ENCODE assay signal across 11 cellular contexts in genomic region chr4:43763029-43763610, GRCh38.
A peak's percentile ranks its signal among the peaks of the same experiment; 100 is the strongest.
DNase-seq lines count a peak whose midpoint lies in the region; ATAC-seq and TF ChIP-seq lines count a peak whose summit lies in the region.
"Had no signal": no experiment of that assay in that cellular context is flagged by ENCODE, and none has a peak within 500 bp of the region (broad histone marks: within the 10 kb centered on the region; RNA-seq: fewer than 3 reads in every experiment).

No MANE protein-coding gene starts in this region.

- DNase-seq in Caki2 (ENCODE audit: low read depth) (peak; percentile 8), WERI-Rb-1 (peak; percentile 68), lower lobe of right lung (no peak), vagina (ENCODE audit: extremely low spot score in 2 of 2) (no peak), endodermal cell (no peak)
- no peak for DNase-seq in effector CD4-positive, alpha-beta T cell
- DNase-seq: activated naive CD4-positive, alpha-beta T cell; small intestine had no signal

- no peak overlapping the region for H3K27ac Mint-ChIP-seq in endodermal cell

- H3K4me3 ChIP-seq in WERI-Rb-1 (ENCODE audit: low read depth, low read length) (no peak overlapping the region), lower lobe of right lung (no peak overlapping the region), vagina (no peak overlapping the region), endodermal cell (ENCODE audit: low read length) (no peak overlapping the region)

- H3K4me1 ChIP-seq in lower lobe of right lung (no peaks in the 10 kb centered on the region), vagina (no peaks in the 10 kb centered on the region), endodermal cell (ENCODE audit: control insufficient read depth, insufficient read depth, low read length) (no peaks in the 10 kb centered on the region)

- no peak overlapping the region for H3K4me3 Mint-ChIP-seq in endodermal cell

- ATAC-seq in GM19452 (IDR thresholded peaks at IDR 0.05; ENCODE audit: unreplicated experiment) (peak; percentile 57), HG03064 (IDR thresholded peaks at IDR 0.05; ENCODE audit: low read depth, unreplicated experiment) (peak; percentile 63), lower lobe of right lung (no peak)
- ATAC-seq: SK-N-SH treated with all-trans-retinoic acid at 6 μM for 48 hours had no signal

- H3K27me3 ChIP-seq in WERI-Rb-1 (ENCODE audit: insufficient read depth, low read depth, severe bottlenecking) (no peaks in the 10 kb centered on the region), lower lobe of right lung (ENCODE audit: low read depth) (no peaks in the 10 kb centered on the region), vagina (no peaks in the 10 kb centered on the region), endodermal cell (ENCODE audit: control insufficient read depth, insufficient read depth, low read length, poor library complexity, severe bottlenecking) (no peaks in the 10 kb centered on the region)

- no peak for TF ChIP-seq POLR2A in vagina (IDR thresholded peaks at IDR 0.05)

- no peaks in the 10 kb centered on the region for H3K36me3 ChIP-seq in WERI-Rb-1
- H3K36me3 ChIP-seq in lower lobe of right lung: no peaks in the 10 kb centered on the region
- no peaks in the 10 kb centered on the region for H3K36me3 ChIP-seq in vagina
- no peaks in the 10 kb centered on the region for H3K36me3 ChIP-seq in endodermal cell (ENCODE audit: control insufficient read depth, insufficient read depth, low read length)

- TF ChIP-seq CTCF in WERI-Rb-1 (IDR thresholded peaks at IDR 0.05; ENCODE audit: low read depth, low read length) (no peak), lower lobe of right lung (IDR thresholded peaks at IDR 0.05) (no peak), vagina (IDR thresholded peaks at IDR 0.05) (no peak), endodermal cell (conservative IDR thresholded peaks at IDR 0.05) (no peak)

- WGBS in endodermal cell (ENCODE audit: insufficient coverage in 1 of 2, insufficient read length in 1 of 2), 2 experiments: 82 to 83% methylated on average over 1 to 4 of the region's 4 CpGs

- peaks cover 13% of the 10 kb centered on the region for H3K4me1 Mint-ChIP-seq in endodermal cell

- H3K27me3 Mint-ChIP-seq in endodermal cell (ENCODE audit: insufficient read depth): no peaks in the 10 kb centered on the region

- H3K9ac ChIP-seq in endodermal cell (ENCODE audit: extremely low read depth, low read length, poor library complexity, severe bottlenecking): no peak overlapping the region

- H3K9me3 Mint-ChIP-seq in endodermal cell: no peaks in the 10 kb centered on the region

- H3K27ac ChIP-seq in WERI-Rb-1 (no peak overlapping the region), lower lobe of right lung (no peak overlapping the region), vagina (no peak overlapping the region), endodermal cell (ENCODE audit: low read depth, low read length) (no peak overlapping the region)

- in situ Hi-C loops in Caki2 (cut with HindIII; ENCODE audit: low pct_unique_long_range_greater_than_20kb, low sequenced_read_pairs): no loop called here

- no peaks in the 10 kb centered on the region for H3K36me3 Mint-ChIP-seq in endodermal cell (ENCODE audit: low read depth)

- intact Hi-C loops in lower lobe of right lung (cut with DNase I): no loop called here
- intact Hi-C loops in vagina (cut with DNase I): no loop called here

- H3K9me3 ChIP-seq in WERI-Rb-1 (ENCODE audit: severe bottlenecking) (no peaks in the 10 kb centered on the region), lower lobe of right lung (no peaks in the 10 kb centered on the region), vagina (no peaks in the 10 kb centered on the region), endodermal cell (ENCODE audit: control insufficient read depth, low read length) (no peaks in the 10 kb centered on the region)

Comparison
In these comparisons a context has a peak if more than half of its experiments do, and no peak if none do; other contexts are left out.
1. DNase-seq: peak in Caki2 (single experiment) and WERI-Rb-1 (single experiment); none in lower lobe of right lung (single experiment), effector CD4-positive, alpha-beta T cell (single experiment), vagina (0 of 2) and endodermal cell (single experiment).
2. ATAC-seq: peak in GM19452 (single experiment) and HG03064 (single experiment); none in lower lobe of right lung (0 of 2).